ENCODE assay signal across 21 cellular contexts in the genomic region with DNA sequence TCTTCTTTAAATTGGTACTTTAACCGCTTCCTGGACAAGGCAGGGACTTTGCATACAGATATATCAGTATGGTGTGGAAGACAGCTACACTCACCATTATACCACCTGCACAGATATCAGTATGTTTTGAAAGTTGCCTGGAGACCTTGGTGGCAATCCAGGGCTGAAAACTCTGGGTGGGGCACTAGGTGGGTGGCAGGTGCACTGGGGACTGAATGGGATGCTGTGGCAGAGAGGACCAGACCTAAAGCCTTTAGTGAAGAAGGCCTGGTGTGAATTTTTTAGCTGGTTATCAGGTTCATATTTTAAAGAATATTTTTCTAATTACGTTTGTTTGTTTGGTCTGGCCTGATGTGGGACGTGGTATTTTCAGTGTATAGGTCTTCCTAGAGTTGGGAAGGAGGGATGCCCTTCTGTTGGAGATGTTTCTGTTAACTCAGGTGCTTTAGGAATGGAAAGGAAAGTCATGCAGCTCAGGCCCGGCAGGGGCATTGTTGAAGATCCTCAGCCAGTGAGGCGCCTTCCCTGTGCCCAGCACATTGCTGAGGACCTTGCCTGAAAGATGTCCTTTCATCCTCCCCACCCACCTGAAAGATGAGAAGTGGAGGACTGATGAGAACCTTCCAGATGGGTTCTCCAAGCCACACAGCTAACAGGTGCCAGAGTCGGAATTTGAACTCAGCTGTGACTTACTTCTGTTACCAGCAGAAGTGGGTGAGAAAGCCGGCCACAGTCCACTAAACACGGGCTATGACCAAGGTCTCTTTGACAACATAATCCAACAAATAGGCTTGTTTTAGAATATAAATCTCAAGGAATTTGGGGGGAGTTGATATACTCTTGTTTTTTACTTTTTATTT.
DNase-seq lines count a peak whose midpoint lies in the region; ATAC-seq and TF ChIP-seq lines count a peak whose summit lies in the region.
"Had no signal": no experiment of that assay in that cellular context is flagged by ENCODE, and none has a peak within 500 bp of the region (broad histone marks: within the 10 kb centered on the region; RNA-seq: fewer than 3 reads in every experiment).

No MANE protein-coding gene starts in this region.

- intact Hi-C loops in IMR-90 (cut with micrococcal nuclease) (no loop called here), spleen (cut with DNase I; ENCODE audit: low total_unique reads) (no loop called here)

- peak overlapping the region; percentile 34; the same call in 1 of the 3 replicates for H2BK15ac ChIP-seq in IMR-90 (ENCODE audit: low read depth, low read length)

- H3K36me3 ChIP-seq in IMR-90 (ENCODE audit: control insufficient read depth, insufficient read depth, low read length) (no peaks in the 10 kb centered on the region; the same call in 1 of the 2 replicates), spleen (no peaks in the 10 kb centered on the region), smooth muscle cell (ENCODE audit: low read depth) (no peaks in the 10 kb centered on the region)
- H3K36me3 ChIP-seq: tibial artery had no signal

- H4K5ac ChIP-seq in IMR-90 (ENCODE audit: low read depth, low read length) = no peak overlapping the region

- no peak overlapping the region for H3K23ac ChIP-seq in IMR-90 (ENCODE audit: low read depth, low read length)

- H4K20me1 ChIP-seq in IMR-90 (ENCODE audit: insufficient read depth, low read length) (no peaks in the 10 kb centered on the region), smooth muscle cell (ENCODE audit: low read depth) (no peaks in the 10 kb centered on the region)

- peaks cover 9 to 42% of the 10 kb centered on the region in 2 experiments for H3K79me1 ChIP-seq in IMR-90 (ENCODE audit: low read depth in 1 of 2, low read length in 2 of 2)

- H4K8ac ChIP-seq in IMR-90 (ENCODE audit: low read depth in 2 of 2, low read length in 2 of 2) = no peak overlapping the region

- ATAC-seq in IMR-90 (ENCODE audit: low read depth) = no peak
- ATAC-seq: A549, foreskin keratinocyte, left colon had no signal

- no peak overlapping the region for H3K14ac ChIP-seq in IMR-90 (replicated peaks; ENCODE audit: low read depth, low read length)

- H3K9me1 ChIP-seq in IMR-90 (ENCODE audit: insufficient read depth, low read length) = peaks cover 6% of the 10 kb centered on the region

- no peak overlapping the region for H3K27ac ChIP-seq in IMR-90 (ENCODE audit: insufficient read depth, low read length)
- peak overlapping the region in 2 of 8 donors; percentile 7 to 13 for H3K27ac ChIP-seq in spleen
- H3K27ac ChIP-seq in smooth muscle cell (ENCODE audit: low read depth) = no peak overlapping the region
- H3K27ac ChIP-seq: A549, C4-2B, foreskin keratinocyte, KMS-11, tibial artery had no signal

- H2BK120ac ChIP-seq in IMR-90 (ENCODE audit: low read depth, low read length) = no peak overlapping the region

- H2AFZ ChIP-seq in IMR-90 (replicated peaks; ENCODE audit: low read length, poor library complexity) = no peak overlapping the region
- no peak overlapping the region for H2AFZ ChIP-seq in smooth muscle cell (ENCODE audit: low read depth)

- peak; percentile 40 for DNase-seq in activated CD8-positive, alpha-beta memory T cell treated with anti-CD3 and anti-CD28 coated beads for 24 hours
- no peak for DNase-seq in activated CD8-positive, alpha-beta memory T cell treated with anti-CD3 and anti-CD28 coated beads, Interleukin-2, amount 50 U/mL, for 4 hours
- no peak for DNase-seq in IMR-90
- DNase-seq in ecto neural progenitor cell (ENCODE audit: low spot score) = peak; percentile 21
- DNase-seq in spleen = peak; percentile 20
- no peak for DNase-seq in activated gamma-delta T cell treated with Interleukin-2 at 50 U/mL for 16 hours
- no peak for DNase-seq in smooth muscle cell (lab: John Stamatoyannopoulos, UW; ENCODE audit: unreplicated experiment)
- no peak for DNase-seq in SW 1271 (lab: John Stamatoyannopoulos, UW)
- DNase-seq: activated naive CD4-positive, alpha-beta T cell treated with Interleukin-2 at 50 U/mL for 16 hours; foreskin keratinocyte; left colon; NCI-H1048; NCI-H2081; NCI-H510A; Right ventricle myocardium superior; stimulated activated CD4-positive, alpha-beta T cell treated with anti-CD3 and anti-CD28 coated beads, Interleukin-15, amount 100 ng/mL, for 24 hours; stimulated activated naive CD4-positive, alpha-beta T cell treated with Interleukin-2 at 50 U/mL for 16 hours; tibial artery had no signal

- H3K4me3 ChIP-seq in IMR-90 (ENCODE audit: insufficient read depth, low read depth, low read length) (no peak overlapping the region), spleen (no peak overlapping the region), smooth muscle cell (no peak overlapping the region)
- H3K4me3 ChIP-seq: A549, tibial artery had no signal

- H2AK9ac ChIP-seq in IMR-90 (replicated peaks; ENCODE audit: low read depth, low read length, poor library complexity) = no peak overlapping the region

- H3K4ac ChIP-seq in IMR-90 (ENCODE audit: low read depth, low read length) = peak overlapping the region; percentile 61; the same call in 1 of the 2 replicates

- H3K4me2 ChIP-seq in IMR-90 (ENCODE audit: low read depth, low read length) (no peak overlapping the region), smooth muscle cell (no peak overlapping the region)
- H3K4me2 ChIP-seq: A549, KMS-11 had no signal

- CTCF ChIA-PET in IMR-90 (lab: Yijun Ruan, JAX) = no interaction called here

- H2BK20ac ChIP-seq in IMR-90 (ENCODE audit: low read depth, low read length) = peak overlapping the region; percentile 25; the same call in 1 of the 2 replicates

- H2BK5ac ChIP-seq in IMR-90 (ENCODE audit: low read depth, low read length, poor library complexity, severe bottlenecking) = no peak overlapping the region

- H3K27me3 ChIP-seq in IMR-90 (ENCODE audit: control insufficient read depth, insufficient read depth, low read length) = no peaks in the 10 kb centered on the region
- no peaks in the 10 kb centered on the region for H3K27me3 ChIP-seq in spleen (replicated peaks in 1 of 7)
- H3K27me3 ChIP-seq in smooth muscle cell (ENCODE audit: low read depth) = no peaks in the 10 kb centered on the region
- H3K27me3 ChIP-seq: foreskin keratinocyte had no signal

- dilution Hi-C loops in IMR-90 (cut with HindIII; ENCODE audit: low sequenced_read_pairs, unreplicated experiment) = no loop called here

- no peak for TF ChIP-seq POLR2A in IMR-90 (IDR thresholded peaks at IDR 0.05; ENCODE audit: low read depth, low read length)
- no peak for TF ChIP-seq POLR2A in spleen (IDR thresholded peaks at IDR 0.05)

- TF ChIP-seq RAD21 in IMR-90 (IDR thresholded peaks at IDR 0.05; ENCODE audit: low read length) = no peak

- WGBS in IMR-90 (ENCODE audit: extremely low coverage in 2 of 2, insufficient read length in 1 of 2), 2 experiments = 100% methylated on average over 1 of the region's 8 CpGs; no CpG with 5 or more reads in 1 of the 2 experiments
- WGBS in spleen, 5 donors = 86 to 95% (median 88%) methylated on average over 8 of the region's 8 CpGs
- WGBS in smooth muscle cell (ENCODE audit: low lambda C conversion rate) = 88% methylated on average over 8 of the region's 8 CpGs

- TF ChIP-seq CTCF in IMR-90 (conservative IDR thresholded peaks at IDR 0.05; ENCODE audit: low read depth, low read length) (no peak), spleen (IDR thresholded peaks at IDR 0.05 in 8 of 11, conservative IDR thresholded peaks at IDR 0.05 in 3 of 11) (no peak), smooth muscle cell (IDR thresholded peaks at IDR 0.05; ENCODE audit: borderline replicate concordance, insufficient read depth, poor library complexity, severe bottlenecking) (no peak)

- H3K18ac ChIP-seq in IMR-90 (ENCODE audit: low read depth, low read length) = no peak overlapping the region

- H3K9me3 ChIP-seq in IMR-90 (ENCODE audit: control insufficient read depth, insufficient read depth, low read length) = no peaks in the 10 kb centered on the region
- H3K9me3 ChIP-seq in spleen = no peaks in the 10 kb centered on the region
- no peaks in the 10 kb centered on the region for H3K9me3 ChIP-seq in smooth muscle cell (replicated peaks; ENCODE audit: low read depth)
- H3K9me3 ChIP-seq: A549, tibial artery had no signal

- in situ Hi-C loops in IMR-90 (cut with MboI; ENCODE audit: low sequenced_read_pairs) = no loop called here

- no TSS peak for BruUV-seq in IMR-90 (replicated peaks; lab: Mats Ljungman, UMichigan)

- no peak overlapping the region for H4K91ac ChIP-seq in IMR-90 (ENCODE audit: insufficient read depth, low read depth, low read length)

- H2AK5ac ChIP-seq in IMR-90 (ENCODE audit: low read depth, low read length) = peak overlapping the region; percentile 70

- peaks cover 9% of the 10 kb centered on the region; the same call in 1 of the 2 replicates for H3K4me1 ChIP-seq in IMR-90 (ENCODE audit: control insufficient read depth, insufficient read depth, low read length)
- H3K4me1 ChIP-seq in spleen = no peaks in the 10 kb centered on the region
- no peaks in the 10 kb centered on the region for H3K4me1 ChIP-seq in smooth muscle cell (ENCODE audit: low read depth)
- H3K4me1 ChIP-seq: foreskin keratinocyte, tibial artery had no signal

- peaks cover 5% of the 10 kb centered on the region for H3F3A ChIP-seq in smooth muscle cell (ENCODE audit: low read depth)

- H3K79me2 ChIP-seq in smooth muscle cell (ENCODE audit: low read depth) = no peaks in the 10 kb centered on the region

- POLR2A ChIA-PET in IMR-90 (lab: Charles Lee; ENCODE audit: unreplicated experiment) = no interaction called here

- H3K56ac ChIP-seq in IMR-90 (ENCODE audit: extremely low read depth, insufficient read depth, low read length) = no peak overlapping the region

- H3K9ac ChIP-seq in IMR-90 (ENCODE audit: low read depth, low read length) (no peak overlapping the region), smooth muscle cell (ENCODE audit: low read depth) (no peak overlapping the region)
- H3K9ac ChIP-seq: KMS-11 had no signal

TF ChIP-seq in IMR-90, 13 proteins besides CTCF, POLR2A, EP300 and RAD21:
- TF ChIP-seq MAZ (IDR thresholded peaks at IDR 0.05; ENCODE audit: borderline replicate concordance, low read depth, low read length) (no peak), MAFK (IDR thresholded peaks at IDR 0.05; ENCODE audit: low read depth, low read length) (no peak), CEBPB (IDR thresholded peaks at IDR 0.05; ENCODE audit: low read depth, low read length) (no peak), FOS (IDR thresholded peaks at IDR 0.05; ENCODE audit: low read depth, low read length) (no peak), RCOR1 (IDR thresholded peaks at IDR 0.05; ENCODE audit: insufficient replicate concordance, low read length) (no peak)
- TF ChIP-seq, protein P1, sequence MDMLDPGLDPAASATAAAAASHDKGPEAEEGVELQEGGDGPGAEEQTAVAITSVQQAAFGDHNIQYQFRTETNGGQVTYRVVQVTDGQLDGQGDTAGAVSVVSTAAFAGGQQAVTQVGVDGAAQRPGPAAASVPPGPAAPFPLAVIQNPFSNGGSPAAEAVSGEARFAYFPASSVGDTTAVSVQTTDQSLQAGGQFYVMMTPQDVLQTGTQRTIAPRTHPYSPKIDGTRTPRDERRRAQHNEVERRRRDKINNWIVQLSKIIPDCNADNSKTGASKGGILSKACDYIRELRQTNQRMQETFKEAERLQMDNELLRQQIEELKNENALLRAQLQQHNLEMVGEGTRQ (IDR thresholded peaks at IDR 0.05; ENCODE audit: low read depth, low read length) = no peak

Comparison
In these comparisons a context has a peak if more than half of its experiments do, and no peak if none do; other contexts are left out.
1. DNase-seq: peak in activated CD8-positive, alpha-beta memory T cell treated with anti-CD3 and anti-CD28 coated beads for 24 hours (single experiment), ecto neural progenitor cell (single experiment) and spleen (single experiment); none in activated CD8-positive, alpha-beta memory T cell treated with anti-CD3 and anti-CD28 coated beads, Interleukin-2, amount 50 U/mL, for 4 hours (single experiment), IMR-90 (single experiment), activated gamma-delta T cell treated with Interleukin-2 at 50 U/mL for 16 hours (single experiment), smooth muscle cell (single experiment) and SW 1271 (0 of 2).